Comparison of ENCODE assay signal across 3 cellular contexts in the genomic region with DNA sequence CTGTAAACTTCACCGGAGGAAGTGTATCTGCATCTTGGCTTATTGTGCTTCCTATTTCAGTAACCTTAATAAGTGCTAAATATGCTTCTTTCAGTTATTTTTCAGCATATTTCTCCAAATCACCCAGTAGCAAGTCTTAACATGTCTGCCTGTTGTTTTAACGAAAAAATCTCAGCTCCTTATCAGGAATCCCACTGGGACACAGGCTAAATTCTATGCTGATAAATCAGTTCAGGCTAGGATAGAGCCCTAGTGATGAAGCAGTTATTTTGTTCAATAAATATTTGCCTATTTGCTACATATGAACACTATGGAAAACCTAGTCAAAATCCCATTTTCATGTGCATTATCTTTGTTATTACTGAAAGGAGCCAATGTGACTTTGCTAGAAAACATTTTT.
TF ChIP-seq lines count a peak whose summit lies in the region.

No MANE protein-coding gene starts in this region.

TF ChIP-seq in SK-N-SH, 30 proteins besides CTCF, POLR2A, EP300 and RAD21 (continued from another document):
- TF ChIP-seq, protein P1, sequence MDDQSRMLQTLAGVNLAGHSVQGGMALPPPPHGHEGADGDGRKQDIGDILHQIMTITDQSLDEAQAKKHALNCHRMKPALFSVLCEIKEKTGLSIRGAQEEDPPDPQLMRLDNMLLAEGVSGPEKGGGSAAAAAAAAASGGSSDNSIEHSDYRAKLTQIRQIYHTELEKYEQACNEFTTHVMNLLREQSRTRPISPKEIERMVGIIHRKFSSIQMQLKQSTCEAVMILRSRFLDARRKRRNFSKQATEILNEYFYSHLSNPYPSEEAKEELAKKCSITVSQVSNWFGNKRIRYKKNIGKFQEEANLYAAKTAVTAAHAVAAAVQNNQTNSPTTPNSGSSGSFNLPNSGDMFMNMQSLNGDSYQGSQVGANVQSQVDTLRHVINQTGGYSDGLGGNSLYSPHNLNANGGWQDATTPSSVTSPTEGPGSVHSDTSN (IDR thresholded peaks at IDR 0.05), result no peak
- TF ChIP-seq YY1 (IDR thresholded peaks at IDR 0.05; ENCODE audit: low read depth) (no peak), RXRA (IDR thresholded peaks at IDR 0.05; ENCODE audit: borderline replicate concordance, low read depth) (no peak), GATA2 (CRISPR knock-in tag; IDR thresholded peaks at IDR 0.05) (no peak), CHD2 (IDR thresholded peaks at IDR 0.05; ENCODE audit: low read length, partially characterized antibody) (no peak), FOSL2 (IDR thresholded peaks at IDR 0.05; ENCODE audit: borderline replicate concordance, low read depth) (no peak), TAF1 (IDR thresholded peaks at IDR 0.05; ENCODE audit: borderline replicate concordance, low read depth, low read length) (no peak), TCF12 (IDR thresholded peaks at IDR 0.05) (no peak), FOXJ3 (CRISPR knock-in tag; IDR thresholded peaks at IDR 0.05) (no peak), NRF1 (IDR thresholded peaks at IDR 0.05; ENCODE audit: low read depth, low read length) (no peak), GABPA (IDR thresholded peaks at IDR 0.05; ENCODE audit: low read depth) (no peak), MXI1 (IDR thresholded peaks at IDR 0.05; ENCODE audit: low read depth, low read length) (no peak)
- TF ChIP-seq, protein P2, sequence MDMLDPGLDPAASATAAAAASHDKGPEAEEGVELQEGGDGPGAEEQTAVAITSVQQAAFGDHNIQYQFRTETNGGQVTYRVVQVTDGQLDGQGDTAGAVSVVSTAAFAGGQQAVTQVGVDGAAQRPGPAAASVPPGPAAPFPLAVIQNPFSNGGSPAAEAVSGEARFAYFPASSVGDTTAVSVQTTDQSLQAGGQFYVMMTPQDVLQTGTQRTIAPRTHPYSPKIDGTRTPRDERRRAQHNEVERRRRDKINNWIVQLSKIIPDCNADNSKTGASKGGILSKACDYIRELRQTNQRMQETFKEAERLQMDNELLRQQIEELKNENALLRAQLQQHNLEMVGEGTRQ (IDR thresholded peaks at IDR 0.05; ENCODE audit: borderline replicate concordance, low read depth, low read length), result no peak
- TF ChIP-seq, protein P3, sequence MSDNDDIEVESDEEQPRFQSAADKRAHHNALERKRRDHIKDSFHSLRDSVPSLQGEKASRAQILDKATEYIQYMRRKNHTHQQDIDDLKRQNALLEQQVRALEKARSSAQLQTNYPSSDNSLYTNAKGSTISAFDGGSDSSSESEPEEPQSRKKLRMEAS (IDR thresholded peaks at IDR 0.05; ENCODE audit: low read depth), result no peak
- TF ChIP-seq, protein P4, sequence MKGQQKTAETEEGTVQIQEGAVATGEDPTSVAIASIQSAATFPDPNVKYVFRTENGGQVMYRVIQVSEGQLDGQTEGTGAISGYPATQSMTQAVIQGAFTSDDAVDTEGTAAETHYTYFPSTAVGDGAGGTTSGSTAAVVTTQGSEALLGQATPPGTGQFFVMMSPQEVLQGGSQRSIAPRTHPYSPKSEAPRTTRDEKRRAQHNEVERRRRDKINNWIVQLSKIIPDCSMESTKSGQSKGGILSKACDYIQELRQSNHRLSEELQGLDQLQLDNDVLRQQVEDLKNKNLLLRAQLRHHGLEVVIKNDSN (IDR thresholded peaks at IDR 0.05; ENCODE audit: borderline replicate concordance, low read depth), result no peak

TF ChIP-seq in SK-N-SH treated with all-trans-retinoic acid at 6 μM for 48 hours, 23 proteins besides CTCF, POLR2A, EP300 and RAD21 (continues in another document):
- TF ChIP-seq, protein P5, sequence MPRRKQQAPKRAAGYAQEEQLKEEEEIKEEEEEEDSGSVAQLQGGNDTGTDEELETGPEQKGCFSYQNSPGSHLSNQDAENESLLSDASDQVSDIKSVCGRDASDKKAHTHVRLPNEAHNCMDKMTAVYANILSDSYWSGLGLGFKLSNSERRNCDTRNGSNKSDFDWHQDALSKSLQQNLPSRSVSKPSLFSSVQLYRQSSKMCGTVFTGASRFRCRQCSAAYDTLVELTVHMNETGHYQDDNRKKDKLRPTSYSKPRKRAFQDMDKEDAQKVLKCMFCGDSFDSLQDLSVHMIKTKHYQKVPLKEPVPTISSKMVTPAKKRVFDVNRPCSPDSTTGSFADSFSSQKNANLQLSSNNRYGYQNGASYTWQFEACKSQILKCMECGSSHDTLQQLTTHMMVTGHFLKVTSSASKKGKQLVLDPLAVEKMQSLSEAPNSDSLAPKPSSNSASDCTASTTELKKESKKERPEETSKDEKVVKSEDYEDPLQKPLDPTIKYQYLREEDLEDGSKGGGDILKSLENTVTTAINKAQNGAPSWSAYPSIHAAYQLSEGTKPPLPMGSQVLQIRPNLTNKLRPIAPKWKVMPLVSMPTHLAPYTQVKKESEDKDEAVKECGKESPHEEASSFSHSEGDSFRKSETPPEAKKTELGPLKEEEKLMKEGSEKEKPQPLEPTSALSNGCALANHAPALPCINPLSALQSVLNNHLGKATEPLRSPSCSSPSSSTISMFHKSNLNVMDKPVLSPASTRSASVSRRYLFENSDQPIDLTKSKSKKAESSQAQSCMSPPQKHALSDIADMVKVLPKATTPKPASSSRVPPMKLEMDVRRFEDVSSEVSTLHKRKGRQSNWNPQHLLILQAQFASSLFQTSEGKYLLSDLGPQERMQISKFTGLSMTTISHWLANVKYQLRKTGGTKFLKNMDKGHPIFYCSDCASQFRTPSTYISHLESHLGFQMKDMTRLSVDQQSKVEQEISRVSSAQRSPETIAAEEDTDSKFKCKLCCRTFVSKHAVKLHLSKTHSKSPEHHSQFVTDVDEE (CRISPR knock-in tag; IDR thresholded peaks at IDR 0.05), result no peak
- no peak for TF ChIP-seq SNAI2 (CRISPR knock-in tag; IDR thresholded peaks at IDR 0.05)
- TF ChIP-seq ESRRG (CRISPR knock-in tag; IDR thresholded peaks at IDR 0.05), result no peak
- no peak for TF ChIP-seq BACH2 (CRISPR knock-in tag; IDR thresholded peaks at IDR 0.05; ENCODE audit: borderline replicate concordance)
- TF ChIP-seq TCF4 (CRISPR knock-in tag; IDR thresholded peaks at IDR 0.05; ENCODE audit: borderline replicate concordance), result no peak
- no peak for TF ChIP-seq RARB (CRISPR knock-in tag; IDR thresholded peaks at IDR 0.05)
- no peak for TF ChIP-seq CSDC2 (CRISPR knock-in tag; IDR thresholded peaks at IDR 0.05)
- TF ChIP-seq TOX (CRISPR knock-in tag; IDR thresholded peaks at IDR 0.05; ENCODE audit: borderline replicate concordance), result no peak
- TF ChIP-seq, protein P6, sequence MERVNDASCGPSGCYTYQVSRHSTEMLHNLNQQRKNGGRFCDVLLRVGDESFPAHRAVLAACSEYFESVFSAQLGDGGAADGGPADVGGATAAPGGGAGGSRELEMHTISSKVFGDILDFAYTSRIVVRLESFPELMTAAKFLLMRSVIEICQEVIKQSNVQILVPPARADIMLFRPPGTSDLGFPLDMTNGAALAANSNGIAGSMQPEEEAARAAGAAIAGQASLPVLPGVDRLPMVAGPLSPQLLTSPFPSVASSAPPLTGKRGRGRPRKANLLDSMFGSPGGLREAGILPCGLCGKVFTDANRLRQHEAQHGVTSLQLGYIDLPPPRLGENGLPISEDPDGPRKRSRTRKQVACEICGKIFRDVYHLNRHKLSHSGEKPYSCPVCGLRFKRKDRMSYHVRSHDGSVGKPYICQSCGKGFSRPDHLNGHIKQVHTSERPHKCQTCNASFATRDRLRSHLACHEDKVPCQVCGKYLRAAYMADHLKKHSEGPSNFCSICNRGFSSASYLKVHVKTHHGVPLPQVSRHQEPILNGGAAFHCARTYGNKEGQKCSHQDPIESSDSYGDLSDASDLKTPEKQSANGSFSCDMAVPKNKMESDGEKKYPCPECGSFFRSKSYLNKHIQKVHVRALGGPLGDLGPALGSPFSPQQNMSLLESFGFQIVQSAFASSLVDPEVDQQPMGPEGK (CRISPR knock-in tag; IDR thresholded peaks at IDR 0.05; ENCODE audit: borderline replicate concordance), result no peak
- no peak for TF ChIP-seq OSR1 (CRISPR knock-in tag; IDR thresholded peaks at IDR 0.05)
- TF ChIP-seq, protein P7, sequence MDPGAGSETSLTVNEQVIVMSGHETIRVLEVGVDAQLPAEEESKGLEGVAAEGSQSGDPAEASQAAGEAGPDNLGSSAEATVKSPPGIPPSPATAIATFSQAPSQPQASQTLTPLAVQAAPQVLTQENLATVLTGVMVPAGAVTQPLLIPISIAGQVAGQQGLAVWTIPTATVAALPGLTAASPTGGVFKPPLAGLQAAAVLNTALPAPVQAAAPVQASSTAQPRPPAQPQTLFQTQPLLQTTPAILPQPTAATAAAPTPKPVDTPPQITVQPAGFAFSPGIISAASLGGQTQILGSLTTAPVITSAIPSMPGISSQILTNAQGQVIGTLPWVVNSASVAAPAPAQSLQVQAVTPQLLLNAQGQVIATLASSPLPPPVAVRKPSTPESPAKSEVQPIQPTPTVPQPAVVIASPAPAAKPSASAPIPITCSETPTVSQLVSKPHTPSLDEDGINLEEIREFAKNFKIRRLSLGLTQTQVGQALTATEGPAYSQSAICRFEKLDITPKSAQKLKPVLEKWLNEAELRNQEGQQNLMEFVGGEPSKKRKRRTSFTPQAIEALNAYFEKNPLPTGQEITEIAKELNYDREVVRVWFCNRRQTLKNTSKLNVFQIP (CRISPR knock-in tag; IDR thresholded peaks at IDR 0.05; ENCODE audit: borderline replicate concordance, low read depth), result no peak
- no peak for TF ChIP-seq GLIS3 (CRISPR knock-in tag; IDR thresholded peaks at IDR 0.05)
- TF ChIP-seq ZNF565 (CRISPR knock-in tag; conservative IDR thresholded peaks at IDR 0.05; ENCODE audit: low read depth), result no peak

TF ChIP-seq in K562, 482 proteins besides CTCF, POLR2A, EP300 and RAD21 (continued from another document):
- TF ChIP-seq PHF21A (IDR thresholded peaks at IDR 0.05; ENCODE audit: borderline replicate concordance, low read depth) (peak; percentile 74; the same call in 1 of the 2 replicates), STAT5B (CRISPR knock-in tag; IDR thresholded peaks at IDR 0.05) (no peak), BMI1 (IDR thresholded peaks at IDR 0.05; ENCODE audit: low read length) (no peak), PHB2 (IDR thresholded peaks at IDR 0.05; ENCODE audit: low read depth) (no peak), TAF7 (tag; IDR thresholded peaks at IDR 0.05) (no peak), BRD4 (IDR thresholded peaks at IDR 0.05) (no peak), GATAD2B (IDR thresholded peaks at IDR 0.05; ENCODE audit: borderline replicate concordance) (no peak), POLR2B (IDR thresholded peaks at IDR 0.05; ENCODE audit: low read depth, partially characterized antibody) (no peak), KDM1A (IDR thresholded peaks at IDR 0.05) (peak; percentile 71 to 76; a peak in 3 of 4 replicates), RCOR1 (IDR thresholded peaks at IDR 0.05; ENCODE audit: borderline replicate concordance in 1 of 2, low read depth in 2 of 2, low read length in 2 of 2) (peak in 1 of 2 experiments; percentile 74; a peak in 2 of 4 replicates), ZBTB1 (CRISPR knock-in tag; IDR thresholded peaks at IDR 0.05; ENCODE audit: borderline replicate concordance, low read depth) (no peak), MEIS2 (IDR thresholded peaks at IDR 0.05; ENCODE audit: partially characterized antibody) (no peak), FOXJ3 (CRISPR knock-in tag; IDR thresholded peaks at IDR 0.05) (no peak), TAL1 (IDR thresholded peaks at IDR 0.05) (no peak), RFX5 (IDR thresholded peaks at IDR 0.05; ENCODE audit: low read depth, low read length) (no peak)
- TF ChIP-seq, protein P8, sequence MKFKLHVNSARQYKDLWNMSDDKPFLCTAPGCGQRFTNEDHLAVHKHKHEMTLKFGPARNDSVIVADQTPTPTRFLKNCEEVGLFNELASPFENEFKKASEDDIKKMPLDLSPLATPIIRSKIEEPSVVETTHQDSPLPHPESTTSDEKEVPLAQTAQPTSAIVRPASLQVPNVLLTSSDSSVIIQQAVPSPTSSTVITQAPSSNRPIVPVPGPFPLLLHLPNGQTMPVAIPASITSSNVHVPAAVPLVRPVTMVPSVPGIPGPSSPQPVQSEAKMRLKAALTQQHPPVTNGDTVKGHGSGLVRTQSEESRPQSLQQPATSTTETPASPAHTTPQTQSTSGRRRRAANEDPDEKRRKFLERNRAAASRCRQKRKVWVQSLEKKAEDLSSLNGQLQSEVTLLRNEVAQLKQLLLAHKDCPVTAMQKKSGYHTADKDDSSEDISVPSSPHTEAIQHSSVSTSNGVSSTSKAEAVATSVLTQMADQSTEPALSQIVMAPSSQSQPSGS (CRISPR knock-in tag; IDR thresholded peaks at IDR 0.05), result no peak
- TF ChIP-seq, protein P9, sequence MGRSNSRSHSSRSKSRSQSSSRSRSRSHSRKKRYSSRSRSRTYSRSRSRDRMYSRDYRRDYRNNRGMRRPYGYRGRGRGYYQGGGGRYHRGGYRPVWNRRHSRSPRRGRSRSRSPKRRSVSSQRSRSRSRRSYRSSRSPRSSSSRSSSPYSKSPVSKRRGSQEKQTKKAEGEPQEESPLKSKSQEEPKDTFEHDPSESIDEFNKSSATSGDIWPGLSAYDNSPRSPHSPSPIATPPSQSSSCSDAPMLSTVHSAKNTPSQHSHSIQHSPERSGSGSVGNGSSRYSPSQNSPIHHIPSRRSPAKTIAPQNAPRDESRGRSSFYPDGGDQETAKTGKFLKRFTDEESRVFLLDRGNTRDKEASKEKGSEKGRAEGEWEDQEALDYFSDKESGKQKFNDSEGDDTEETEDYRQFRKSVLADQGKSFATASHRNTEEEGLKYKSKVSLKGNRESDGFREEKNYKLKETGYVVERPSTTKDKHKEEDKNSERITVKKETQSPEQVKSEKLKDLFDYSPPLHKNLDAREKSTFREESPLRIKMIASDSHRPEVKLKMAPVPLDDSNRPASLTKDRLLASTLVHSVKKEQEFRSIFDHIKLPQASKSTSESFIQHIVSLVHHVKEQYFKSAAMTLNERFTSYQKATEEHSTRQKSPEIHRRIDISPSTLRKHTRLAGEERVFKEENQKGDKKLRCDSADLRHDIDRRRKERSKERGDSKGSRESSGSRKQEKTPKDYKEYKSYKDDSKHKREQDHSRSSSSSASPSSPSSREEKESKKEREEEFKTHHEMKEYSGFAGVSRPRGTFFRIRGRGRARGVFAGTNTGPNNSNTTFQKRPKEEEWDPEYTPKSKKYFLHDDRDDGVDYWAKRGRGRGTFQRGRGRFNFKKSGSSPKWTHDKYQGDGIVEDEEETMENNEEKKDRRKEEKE (IDR thresholded peaks at IDR 0.05; ENCODE audit: borderline replicate concordance in 1 of 2, control insufficient read depth in 1 of 2, low read depth in 2 of 2, low read length in 1 of 2), result no peak
- TF ChIP-seq, protein P10, sequence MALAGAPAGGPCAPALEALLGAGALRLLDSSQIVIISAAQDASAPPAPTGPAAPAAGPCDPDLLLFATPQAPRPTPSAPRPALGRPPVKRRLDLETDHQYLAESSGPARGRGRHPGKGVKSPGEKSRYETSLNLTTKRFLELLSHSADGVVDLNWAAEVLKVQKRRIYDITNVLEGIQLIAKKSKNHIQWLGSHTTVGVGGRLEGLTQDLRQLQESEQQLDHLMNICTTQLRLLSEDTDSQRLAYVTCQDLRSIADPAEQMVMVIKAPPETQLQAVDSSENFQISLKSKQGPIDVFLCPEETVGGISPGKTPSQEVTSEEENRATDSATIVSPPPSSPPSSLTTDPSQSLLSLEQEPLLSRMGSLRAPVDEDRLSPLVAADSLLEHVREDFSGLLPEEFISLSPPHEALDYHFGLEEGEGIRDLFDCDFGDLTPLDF (CRISPR knock-in tag; IDR thresholded peaks at IDR 0.05), result no peak
